9 cellular contexts compared by ENCODE assay signal in the genomic region with DNA sequence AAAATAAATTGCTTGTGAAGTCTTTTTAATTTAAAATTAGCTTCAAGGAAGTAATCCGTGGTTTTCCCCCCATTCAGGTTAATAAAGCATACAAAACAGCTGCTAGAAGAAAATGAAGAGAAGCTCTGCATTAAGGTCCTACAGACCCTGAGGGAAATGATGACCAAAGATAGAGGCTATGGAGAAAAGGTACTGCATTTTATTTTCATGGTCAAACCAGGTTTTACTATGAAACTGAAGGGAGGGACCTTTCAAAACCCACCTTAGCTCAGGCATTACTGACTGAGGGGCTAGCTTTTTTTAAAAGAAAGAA.
A peak's percentile ranks its signal among the peaks of the same experiment; 100 is the strongest.
DNase-seq lines count a peak whose midpoint lies in the region; ATAC-seq, FAIRE-seq and TF ChIP-seq lines count a peak whose summit lies in the region.
"Had no signal": no experiment of that assay in that cellular context is flagged by ENCODE, and none has a peak within 500 bp of the region (broad histone marks: within the 10 kb centered on the region; RNA-seq: fewer than 3 reads in every experiment).

No MANE protein-coding gene starts in this region.

- H3K27me3 Mint-ChIP-seq in chondrocyte (ENCODE audit: low read depth): no peaks in the 10 kb centered on the region
- H3K27me3 Mint-ChIP-seq: activated CD4-positive, alpha-beta memory T cell treated with anti-CD3 and anti-CD28 coated beads for 36 hours had no signal

- no peak for TF ChIP-seq RAD21 in A549 (conservative IDR thresholded peaks at IDR 0.05 in 1 of 2, IDR thresholded peaks at IDR 0.05 in 1 of 2)

- CTCF ChIA-PET in A549 (lab: Yijun Ruan, JAX): interaction anchor here (0.6 to 14.9 kb wide), 100 partner anchors 9 to 679 kb away, joined by 3 to 602 read pairs (median 4); a partner anchor contains a TSS

- TF ChIP-seq EP300 in A549 (IDR thresholded peaks at IDR 0.05): no peak

- no peak for FAIRE-seq in A549 (lab: Jason Lieb, UNC)

- peaks cover 17% of the 10 kb centered on the region for H3K4me1 Mint-ChIP-seq in chondrocyte (ENCODE audit: low read depth)

- peaks cover 4% of the 10 kb centered on the region for H3K9me3 Mint-ChIP-seq in chondrocyte (ENCODE audit: low read depth)

- no peak overlapping the region for H3K4me3 Mint-ChIP-seq in chondrocyte (ENCODE audit: unreplicated experiment)
- H3K4me3 Mint-ChIP-seq: activated CD4-positive, alpha-beta memory T cell treated with anti-CD3 and anti-CD28 coated beads for 36 hours had no signal

- no peak overlapping the region for H3K27ac Mint-ChIP-seq in chondrocyte (ENCODE audit: unreplicated experiment)
- H3K27ac Mint-ChIP-seq: activated CD4-positive, alpha-beta memory T cell treated with anti-CD3 and anti-CD28 coated beads for 36 hours had no signal

- peak overlapping the region; percentile 12 to 43; a peak in 5 of 6 replicates for H3K27ac ChIP-seq in A549
- peak overlapping the region; percentile 82 for H3K27ac ChIP-seq in hepatocyte

- no peaks in the 10 kb centered on the region for H3K36me3 ChIP-seq in hepatocyte (replicated peaks; ENCODE audit: insufficient read depth, low read depth)

- peaks cover 8% of the 10 kb centered on the region for H3K36me3 Mint-ChIP-seq in chondrocyte (ENCODE audit: low read depth)

- H3K9me3 ChIP-seq in A549: no peaks in the 10 kb centered on the region
- H3K9me3 ChIP-seq in hepatocyte (ENCODE audit: low read depth): no peaks in the 10 kb centered on the region

- no peaks in the 10 kb centered on the region for H3K27me3 ChIP-seq in hepatocyte

- H3K4me1 ChIP-seq in A549: peaks cover 17% of the 10 kb centered on the region
- H3K4me1 ChIP-seq in hepatocyte (ENCODE audit: insufficient read depth): peaks cover 11% of the 10 kb centered on the region

- ATAC-seq in A549: peak; percentile 55 to 71; a peak in 4 of 6 replicates
- peak; percentile 10 for ATAC-seq in GM21528 (IDR thresholded peaks at IDR 0.05; ENCODE audit: low FRiP score, unreplicated experiment)
- peak; percentile 13 for ATAC-seq in HG03439 (IDR thresholded peaks at IDR 0.05; ENCODE audit: unreplicated experiment)

- no peak overlapping the region for H3K4me3 ChIP-seq in A549
- H3K4me3 ChIP-seq in hepatocyte: no peak overlapping the region

- no peaks in the 10 kb centered on the region for H3K79me2 ChIP-seq in hepatocyte

- no peaks in the 10 kb centered on the region for H4K20me1 ChIP-seq in hepatocyte (ENCODE audit: insufficient read depth, poor library complexity, severe bottlenecking)

- no peak for TF ChIP-seq POLR2A in A549 (IDR thresholded peaks at IDR 0.05; ENCODE audit: low read length)

- TF ChIP-seq CTCF in A549 (IDR thresholded peaks at IDR 0.05) (peak; percentile 32; the same call in 1 of the 3 replicates), hepatocyte (IDR thresholded peaks at IDR 0.05; ENCODE audit: poor library complexity) (no peak), chondrocyte (IDR thresholded peaks at IDR 0.05) (no peak)

- DNase-seq in A549 (ENCODE audit: low read depth in 1 of 2, low spot score in 1 of 2) (no peak), hepatocyte (ENCODE audit: low spot score) (no peak), chondrocyte (ENCODE audit: low spot score) (no peak), NCI-H82 (lab: John Stamatoyannopoulos, UW) (no peak), NCI-H446 treated with DMSO at 0.1 percent for 48 hours (lab: John Stamatoyannopoulos, UW) (no peak), DMS114 treated with DMSO at 0.1 percent for 48 hours (lab: John Stamatoyannopoulos, UW; ENCODE audit: unreplicated experiment) (no peak)

- no peak overlapping the region for H2AFZ ChIP-seq in hepatocyte

- 0% methylated on average over 1 of the region's 1 CpG for WGBS in A549 (ENCODE audit: missing lambda C conversion rate)
- WGBS in hepatocyte (ENCODE audit: low lambda C conversion rate, missing lambda C conversion rate): 0% methylated on average over 1 of the region's 1 CpG

- no peaks in the 10 kb centered on the region for H3K9me2 ChIP-seq in hepatocyte (replicated peaks; ENCODE audit: insufficient read depth)

- POLR2A ChIA-PET in A549 (lab: Yijun Ruan, JAX): interaction anchor here (0.6 to 1.4 kb wide), 11 partner anchors 264 to 771 kb away, joined by 3 to 10 read pairs (median 5); no protein-coding TSS in a partner anchor

- H3K4me2 ChIP-seq in A549 (peak overlapping the region; percentile 25), hepatocyte (peak overlapping the region; percentile 32)

TF ChIP-seq in A549, 52 proteins besides CTCF, POLR2A, EP300 and RAD21:
- no peak for TF ChIP-seq HEYL (CRISPR knock-in tag; IDR thresholded peaks at IDR 0.05)
- TF ChIP-seq RFX5 (IDR thresholded peaks at IDR 0.05): no peak

Comparison
In these comparisons a context has a peak if more than half of its experiments do, and no peak if none do; other contexts are left out.
1. ATAC-seq: peak in every context shown above with its lines; median percentile 63 in A549; 13 in HG03439; 10 in GM21528.